ENCODE assay signal across 10 cellular contexts in the genomic region with DNA sequence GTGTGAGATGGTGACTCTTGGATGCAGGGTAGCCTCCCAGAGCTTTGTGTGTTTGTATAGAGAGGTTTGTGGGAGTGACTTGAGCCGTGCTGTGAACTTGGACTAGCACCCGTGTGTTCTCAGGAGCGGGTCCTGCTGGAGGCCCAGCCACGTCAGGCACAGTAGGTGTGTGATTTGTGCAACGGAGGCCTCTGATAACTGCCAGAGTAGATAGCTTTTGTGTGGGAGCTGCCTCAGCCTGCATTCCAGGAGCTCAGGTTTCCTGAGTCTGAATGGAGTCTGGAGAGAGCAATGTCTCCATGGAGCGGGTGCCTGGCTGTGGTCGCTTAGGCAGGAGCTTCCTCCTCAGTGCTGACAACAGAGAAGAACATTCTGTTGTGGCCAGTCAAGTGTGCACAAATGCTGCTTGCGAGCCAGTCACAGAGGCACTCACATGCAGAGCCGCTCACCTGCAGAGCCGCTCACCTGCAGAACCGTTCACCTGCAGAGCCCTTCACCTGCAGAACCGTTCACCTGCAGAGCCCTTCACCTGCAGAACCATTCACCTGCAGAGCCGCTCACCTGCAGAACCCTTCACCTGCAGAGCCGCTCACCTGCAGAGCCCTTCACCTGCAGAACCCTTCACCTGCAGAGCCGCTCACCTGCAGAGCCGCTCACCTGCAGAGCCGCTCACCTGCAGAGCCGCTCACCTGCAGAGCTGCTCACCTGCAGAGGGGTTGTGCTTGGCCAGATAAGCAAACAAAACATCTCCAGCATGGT. TPM values are rescaled to one million over a fixed set of nuclear protein-coding genes. Genes with fewer than 3 reads are reported as not detected.
A peak's percentile ranks its signal among the peaks of the same experiment; 100 is the strongest.
DNase-seq lines count a peak whose midpoint lies in the region; ATAC-seq and TF ChIP-seq lines count a peak whose summit lies in the region.
"Had no signal": no experiment of that assay in that cellular context is flagged by ENCODE, and none has a peak within 500 bp of the region (broad histone marks: within the 10 kb centered on the region; RNA-seq: fewer than 3 reads in every experiment).

No MANE protein-coding gene starts in this region.

- ATAC-seq in SK-N-SH treated with all-trans-retinoic acid at 6 μM for 48 hours: peak; percentile 82

- H3K9me3 Mint-ChIP-seq in activated CD4-positive, alpha-beta T cell treated with anti-CD3 and anti-CD28 coated beads, Interleukin-2, amount 10 ng/mL, durations not matched to agents 7 days and 5 days: no peaks in the 10 kb centered on the region
- H3K9me3 Mint-ChIP-seq: activated naive CD8-positive, alpha-beta T cell treated with anti-CD3 and anti-CD28 coated beads for 36 hours had no signal

- 57% methylated on average over 18 of the region's 18 CpGs for WGBS in prostate gland

- H3K36me3 Mint-ChIP-seq in activated CD4-positive, alpha-beta T cell treated with anti-CD3 and anti-CD28 coated beads, Interleukin-2, amount 10 ng/mL, durations not matched to agents 7 days and 5 days (ENCODE audit: low read depth): peaks cover 12% of the 10 kb centered on the region

- CTCF ChIA-PET in activated CD4-positive, alpha-beta T cell treated with anti-CD3 and anti-CD28 coated beads, Interleukin-2, amount 10 ng/mL, durations not matched to agents 7 days and 5 days (lab: Charles Lee): no interaction called here

- TF ChIP-seq CTCF in prostate gland (IDR thresholded peaks at IDR 0.05): no peak

- H3K27ac Mint-ChIP-seq in activated CD4-positive, alpha-beta T cell treated with anti-CD3 and anti-CD28 coated beads, Interleukin-2, amount 10 ng/mL, durations not matched to agents 7 days and 5 days: no peak overlapping the region
- H3K27ac Mint-ChIP-seq: activated naive CD8-positive, alpha-beta T cell treated with anti-CD3 and anti-CD28 coated beads for 36 hours had no signal

- intact Hi-C loops in prostate gland (cut with DNase I): no loop called here

- no peaks in the 10 kb centered on the region for H3K36me3 ChIP-seq in prostate gland

- peak; percentile 13 for DNase-seq in NCI-H1105 treated with DMSO at 0.1 percent for 48 hours (lab: John Stamatoyannopoulos, UW)
- no peak for DNase-seq in NCI-H1105 (lab: John Stamatoyannopoulos, UW)
- peak; percentile 79 for DNase-seq in iPS-NIHi11 (ENCODE audit: low spot score)
- DNase-seq in smooth muscle cell of the brain vasculature (ENCODE audit: low read depth, low spot score): peak; percentile 24
- no peak for DNase-seq in A172 (ENCODE audit: low spot score)
- no peak for DNase-seq in prostate gland (ENCODE audit: low spot score)
- no peak for DNase-seq in activated CD4-positive, alpha-beta T cell treated with anti-CD3 and anti-CD28 coated beads, Interleukin-2, amount 10 ng/mL, durations not matched to agents 7 days and 5 days
- DNase-seq: activated naive CD8-positive, alpha-beta T cell treated with anti-CD3 and anti-CD28 coated beads for 36 hours; NCI-H524 treated with DMSO at 0.1 percent for 48 hours had no signal

- no peak for TF ChIP-seq POLR2A in prostate gland (IDR thresholded peaks at IDR 0.05)

- POLR2A ChIA-PET in activated CD4-positive, alpha-beta T cell treated with anti-CD3 and anti-CD28 coated beads, Interleukin-2, amount 10 ng/mL, durations not matched to agents 7 days and 5 days (lab: Charles Lee): no interaction called here

- H3K4me3 Mint-ChIP-seq in activated CD4-positive, alpha-beta T cell treated with anti-CD3 and anti-CD28 coated beads, Interleukin-2, amount 10 ng/mL, durations not matched to agents 7 days and 5 days: no peak overlapping the region
- H3K4me3 Mint-ChIP-seq: activated naive CD8-positive, alpha-beta T cell treated with anti-CD3 and anti-CD28 coated beads for 36 hours had no signal

- no peaks in the 10 kb centered on the region for H3K4me1 Mint-ChIP-seq in activated CD4-positive, alpha-beta T cell treated with anti-CD3 and anti-CD28 coated beads, Interleukin-2, amount 10 ng/mL, durations not matched to agents 7 days and 5 days

- H3K4me1 ChIP-seq in prostate gland (replicated peaks): no peaks in the 10 kb centered on the region

- H3K27me3 Mint-ChIP-seq in activated CD4-positive, alpha-beta T cell treated with anti-CD3 and anti-CD28 coated beads, Interleukin-2, amount 10 ng/mL, durations not matched to agents 7 days and 5 days: no peaks in the 10 kb centered on the region
- H3K27me3 Mint-ChIP-seq: activated naive CD8-positive, alpha-beta T cell treated with anti-CD3 and anti-CD28 coated beads for 36 hours had no signal

- no peak overlapping the region for H3K27ac ChIP-seq in prostate gland

- H3K4me3 ChIP-seq in prostate gland: no peak overlapping the region

- no peaks in the 10 kb centered on the region for H3K9me3 ChIP-seq in prostate gland

- no peaks in the 10 kb centered on the region for H3K27me3 ChIP-seq in prostate gland (replicated peaks; ENCODE audit: insufficient read depth)

TF ChIP-seq in SK-N-SH treated with all-trans-retinoic acid at 6 μM for 48 hours, 23 proteins besides CTCF, POLR2A, EP300 and RAD21 (continues in another document):
- TF ChIP-seq TCF4 (CRISPR knock-in tag; IDR thresholded peaks at IDR 0.05; ENCODE audit: borderline replicate concordance) (no peak), CSDC2 (CRISPR knock-in tag; IDR thresholded peaks at IDR 0.05) (no peak), TOX (CRISPR knock-in tag; IDR thresholded peaks at IDR 0.05; ENCODE audit: borderline replicate concordance) (no peak), ZNF70 (CRISPR knock-in tag; IDR thresholded peaks at IDR 0.05) (no peak), ZNF8 (CRISPR knock-in tag; IDR thresholded peaks at IDR 0.05) (no peak), ARNTL (CRISPR knock-in tag; IDR thresholded peaks at IDR 0.05; ENCODE audit: borderline replicate concordance, low read depth) (no peak), ZFP30 (CRISPR knock-in tag; IDR thresholded peaks at IDR 0.05) (no peak), ZNF565 (CRISPR knock-in tag; conservative IDR thresholded peaks at IDR 0.05; ENCODE audit: low read depth) (no peak), ZFP3 (CRISPR knock-in tag; IDR thresholded peaks at IDR 0.05) (no peak), RARB (CRISPR knock-in tag; IDR thresholded peaks at IDR 0.05) (no peak), GLIS3 (CRISPR knock-in tag; IDR thresholded peaks at IDR 0.05) (no peak), PPARA (CRISPR knock-in tag; IDR thresholded peaks at IDR 0.05; ENCODE audit: borderline replicate concordance) (no peak), ESRRG (CRISPR knock-in tag; IDR thresholded peaks at IDR 0.05) (no peak), ZC3H10 (CRISPR knock-in tag; IDR thresholded peaks at IDR 0.05) (no peak)
- TF ChIP-seq, protein P1, sequence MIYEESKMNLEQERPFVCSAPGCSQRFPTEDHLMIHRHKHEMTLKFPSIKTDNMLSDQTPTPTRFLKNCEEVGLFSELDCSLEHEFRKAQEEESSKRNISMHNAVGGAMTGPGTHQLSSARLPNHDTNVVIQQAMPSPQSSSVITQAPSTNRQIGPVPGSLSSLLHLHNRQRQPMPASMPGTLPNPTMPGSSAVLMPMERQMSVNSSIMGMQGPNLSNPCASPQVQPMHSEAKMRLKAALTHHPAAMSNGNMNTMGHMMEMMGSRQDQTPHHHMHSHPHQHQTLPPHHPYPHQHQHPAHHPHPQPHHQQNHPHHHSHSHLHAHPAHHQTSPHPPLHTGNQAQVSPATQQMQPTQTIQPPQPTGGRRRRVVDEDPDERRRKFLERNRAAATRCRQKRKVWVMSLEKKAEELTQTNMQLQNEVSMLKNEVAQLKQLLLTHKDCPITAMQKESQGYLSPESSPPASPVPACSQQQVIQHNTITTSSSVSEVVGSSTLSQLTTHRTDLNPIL (CRISPR knock-in tag; IDR thresholded peaks at IDR 0.05; ENCODE audit: low read depth): no peak
- TF ChIP-seq, protein P2, sequence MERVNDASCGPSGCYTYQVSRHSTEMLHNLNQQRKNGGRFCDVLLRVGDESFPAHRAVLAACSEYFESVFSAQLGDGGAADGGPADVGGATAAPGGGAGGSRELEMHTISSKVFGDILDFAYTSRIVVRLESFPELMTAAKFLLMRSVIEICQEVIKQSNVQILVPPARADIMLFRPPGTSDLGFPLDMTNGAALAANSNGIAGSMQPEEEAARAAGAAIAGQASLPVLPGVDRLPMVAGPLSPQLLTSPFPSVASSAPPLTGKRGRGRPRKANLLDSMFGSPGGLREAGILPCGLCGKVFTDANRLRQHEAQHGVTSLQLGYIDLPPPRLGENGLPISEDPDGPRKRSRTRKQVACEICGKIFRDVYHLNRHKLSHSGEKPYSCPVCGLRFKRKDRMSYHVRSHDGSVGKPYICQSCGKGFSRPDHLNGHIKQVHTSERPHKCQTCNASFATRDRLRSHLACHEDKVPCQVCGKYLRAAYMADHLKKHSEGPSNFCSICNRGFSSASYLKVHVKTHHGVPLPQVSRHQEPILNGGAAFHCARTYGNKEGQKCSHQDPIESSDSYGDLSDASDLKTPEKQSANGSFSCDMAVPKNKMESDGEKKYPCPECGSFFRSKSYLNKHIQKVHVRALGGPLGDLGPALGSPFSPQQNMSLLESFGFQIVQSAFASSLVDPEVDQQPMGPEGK (CRISPR knock-in tag; IDR thresholded peaks at IDR 0.05; ENCODE audit: borderline replicate concordance): no peak

RNA-seq across cellular contexts. Expression of a gene that starts 32.6 kb away (rescaled TPM):
- 129 and 162 TPM in 2 replicates for total RNA-seq in A172 (2014; rRNA removed; shearing (Covaris generic))
- 10 to 100 TPM; 50.1 to 62.4 TPM for total RNA-seq in prostate gland
- total RNA-seq in activated CD4-positive, alpha-beta T cell treated with anti-CD3 and anti-CD28 coated beads, Interleukin-2, amount 10 ng/mL, durations not matched to agents 7 days and 5 days: 100 to 1,000 TPM; 152 to 153 TPM

RNA-seq across cellular contexts. Expression of a gene that starts 40.8 kb away (rescaled TPM):
- not detected in 2 replicates for total RNA-seq in A172 (2014; rRNA removed; shearing (Covaris generic))
- total RNA-seq in prostate gland: under 1 TPM in 1 of 2 donors, not detected in 1; 0.34 TPM
- total RNA-seq in activated CD4-positive, alpha-beta T cell treated with anti-CD3 and anti-CD28 coated beads, Interleukin-2, amount 10 ng/mL, durations not matched to agents 7 days and 5 days: not detected
- total RNA-seq: activated naive CD8-positive, alpha-beta T cell treated with anti-CD3 and anti-CD28 coated beads for 36 hours had no signal

RNA-seq across cellular contexts. Expression of a gene that starts 49.8 kb away (rescaled TPM):
- total RNA-seq in A172 (2014; rRNA removed; shearing (Covaris generic)): not detected in 2 replicates
- total RNA-seq in prostate gland: under 1 TPM in 1 of 2 donors, not detected in 1; 0.23 TPM
- under 1 TPM in 1 of 2 experiments, not detected in 1; 0.19 TPM for total RNA-seq in activated CD4-positive, alpha-beta T cell treated with anti-CD3 and anti-CD28 coated beads, Interleukin-2, amount 10 ng/mL, durations not matched to agents 7 days and 5 days
- total RNA-seq: activated naive CD8-positive, alpha-beta T cell treated with anti-CD3 and anti-CD28 coated beads for 36 hours had no signal

Comparison
In these comparisons a context has a peak if more than half of its experiments do, and no peak if none do; other contexts are left out.
1. DNase-seq: peak in NCI-H1105 treated with DMSO at 0.1 percent for 48 hours (single experiment), iPS-NIHi11 (single experiment) and smooth muscle cell of the brain vasculature (single experiment); none in NCI-H1105 (single experiment), A172 (single experiment), prostate gland (single experiment) and activated CD4-positive, alpha-beta T cell treated with anti-CD3 and anti-CD28 coated beads, Interleukin-2, amount 10 ng/mL, durations not matched to agents 7 days and 5 days (single experiment).